Comparison of ENCODE assay signal across 30 cellular contexts in the genomic region with DNA sequence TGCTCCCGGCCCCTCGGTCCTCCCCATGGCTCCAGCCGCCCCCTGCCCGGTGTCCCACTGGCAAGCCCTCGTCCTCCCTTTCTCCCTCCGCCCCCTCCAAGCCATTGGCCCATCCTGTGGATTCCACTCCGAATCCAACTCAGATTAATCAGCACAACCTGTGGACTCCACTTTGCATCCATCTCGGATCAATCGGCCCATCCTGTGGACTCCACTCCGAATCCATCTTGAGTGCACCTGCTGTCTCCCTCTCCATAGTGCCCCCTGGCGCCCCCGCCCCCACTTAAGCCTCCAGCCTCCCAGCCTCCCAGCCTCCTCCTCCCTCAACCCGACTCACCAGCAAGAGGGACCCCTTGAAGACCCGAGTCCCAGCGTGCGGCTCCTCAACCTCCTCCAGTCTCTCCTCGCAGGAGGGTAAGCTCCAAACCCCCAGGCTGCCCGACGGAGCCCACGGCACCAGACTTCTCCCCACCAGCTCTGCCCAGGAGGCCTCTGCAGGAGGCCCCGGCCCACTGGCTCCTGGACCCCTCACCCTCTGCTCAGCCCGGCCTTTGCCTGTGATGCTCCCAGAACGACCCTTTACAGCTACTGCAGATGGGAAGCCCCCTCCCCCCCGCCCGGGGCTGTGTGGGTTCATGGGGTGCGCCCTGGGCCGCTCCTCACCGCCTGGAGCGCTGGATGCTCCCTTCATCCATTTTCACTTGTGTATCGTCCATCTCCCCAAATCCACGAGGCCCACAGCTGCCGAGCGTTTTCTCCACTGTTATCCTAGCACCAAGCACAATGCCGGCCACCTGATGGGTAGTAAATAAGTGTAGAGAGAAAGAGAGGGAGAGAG. TPM values are rescaled to one million over a fixed set of nuclear protein-coding genes. Genes with fewer than 3 reads are reported as not detected.
DNase-seq lines count a peak whose midpoint lies in the region; ATAC-seq and TF ChIP-seq lines count a peak whose summit lies in the region.
"Had no signal": no experiment of that assay in that cellular context is flagged by ENCODE, and none has a peak within 500 bp of the region (broad histone marks: within the 10 kb centered on the region; RNA-seq: fewer than 3 reads in every experiment).

No MANE protein-coding gene starts in this region.

- H3K9ac ChIP-seq in MM.1S (ENCODE audit: low read length): no peak overlapping the region

- no peak overlapping the region for H3K4me3 Mint-ChIP-seq in natural killer cell treated with Interleukin-12 subunit alpha and Interleukin-12 subunit beta and Interleukin-15 and Interleukin-18, amount 100 ng/mL, for 72 hours
- no peak overlapping the region for H3K4me3 Mint-ChIP-seq in natural killer cell
- no peak overlapping the region for H3K4me3 Mint-ChIP-seq in nephron
- H3K4me3 Mint-ChIP-seq: B cell; endodermal cell; IgD-negative memory B cell; naive thymus-derived CD4-positive, alpha-beta T cell; T-cell had no signal

- H3K27me3 ChIP-seq in MM.1S (replicated peaks; ENCODE audit: insufficient read depth, low read length): peaks cover 99% of the 10 kb centered on the region

- H3K27ac Mint-ChIP-seq in natural killer cell treated with Interleukin-12 subunit alpha and Interleukin-12 subunit beta and Interleukin-15 and Interleukin-18, amount 100 ng/mL, for 72 hours: no peak overlapping the region
- H3K27ac Mint-ChIP-seq in natural killer cell (no peak overlapping the region), nephron (peak overlapping the region; percentile 44 to 74 (median 69))
- H3K27ac Mint-ChIP-seq: B cell, endodermal cell, IgD-negative memory B cell, T-cell had no signal

- no peaks in the 10 kb centered on the region for H3K36me3 ChIP-seq in MM.1S (replicated peaks; ENCODE audit: insufficient read depth, low read length)
- H3K36me3 ChIP-seq: adrenal gland had no signal

- H3K27me3 Mint-ChIP-seq in natural killer cell treated with Interleukin-12 subunit alpha and Interleukin-12 subunit beta and Interleukin-15 and Interleukin-18, amount 100 ng/mL, for 72 hours: peaks cover 7% of the 10 kb centered on the region in 2 donors
- peaks cover 8% of the 10 kb centered on the region in 2 donors for H3K27me3 Mint-ChIP-seq in natural killer cell (ENCODE audit: low read depth in 2 of 2)
- H3K27me3 Mint-ChIP-seq in nephron (ENCODE audit: low read depth): peaks cover 17% of the 10 kb centered on the region

- H3K4me2 ChIP-seq in MM.1S (ENCODE audit: low read depth, low read length): no peak overlapping the region

- H4K20me1 ChIP-seq in MM.1S (ENCODE audit: insufficient read depth, low read length): no peaks in the 10 kb centered on the region

- DNase-seq in natural killer cell treated with Interleukin-12 subunit alpha and Interleukin-12 subunit beta and Interleukin-15 and Interleukin-18, amount 100 ng/mL, for 72 hours (ENCODE audit: low spot score): peak; percentile 59
- DNase-seq in natural killer cell (no peak), MM.1S (no peak), D341Med (ENCODE audit: low spot score) (no peak)
- DNase-seq: ACHN; activated CD4-positive, alpha-beta T cell treated with anti-CD3 and anti-CD28 coated beads, Interleukin-2, amount 50 U/mL, for 1 hour; activated CD4-positive, CD25-positive, alpha-beta regulatory T cell; activated T-cell treated with anti-CD3 and anti-CD28 coated beads, Interleukin-2, amount 50 U/mL, for 1 hour; endodermal cell; naive thymus-derived CD4-positive, alpha-beta T cell; NCI-H1048; NCI-H1694; NCI-H446 treated with DMSO at 0.1 percent for 48 hours; NCI-H774; stimulated activated naive CD4-positive, alpha-beta T cell; T-cell had no signal

- H3K27ac ChIP-seq in VCaP (peak overlapping the region; percentile 85), MM.1S (ENCODE audit: low read length) (no peak overlapping the region)
- H3K27ac ChIP-seq: adrenal gland had no signal

- ATAC-seq in natural killer cell treated with Interleukin-12 subunit alpha and Interleukin-12 subunit beta and Interleukin-15 and Interleukin-18, amount 100 ng/mL, for 72 hours: no peak
- ATAC-seq in natural killer cell: no peak
- no peak for ATAC-seq in GM21423 (IDR thresholded peaks at IDR 0.05; ENCODE audit: unreplicated experiment)
- ATAC-seq: naive thymus-derived CD4-positive, alpha-beta T cell; T-cell had no signal

- H3K4me1 Mint-ChIP-seq in natural killer cell treated with Interleukin-12 subunit alpha and Interleukin-12 subunit beta and Interleukin-15 and Interleukin-18, amount 100 ng/mL, for 72 hours (ENCODE audit: low read depth in 2 of 2): peaks cover 0 to 4% of the 10 kb centered on the region in 2 donors
- H3K4me1 Mint-ChIP-seq in natural killer cell: no peaks in the 10 kb centered on the region
- peaks cover 24% of the 10 kb centered on the region for H3K4me1 Mint-ChIP-seq in nephron
- H3K4me1 Mint-ChIP-seq: B cell, IgD-negative memory B cell, T-cell had no signal

- no peaks in the 10 kb centered on the region for H3K9me3 Mint-ChIP-seq in natural killer cell treated with Interleukin-12 subunit alpha and Interleukin-12 subunit beta and Interleukin-15 and Interleukin-18, amount 100 ng/mL, for 72 hours
- H3K9me3 Mint-ChIP-seq in natural killer cell (no peaks in the 10 kb centered on the region), nephron (peaks cover 15% of the 10 kb centered on the region)
- H3K9me3 Mint-ChIP-seq: T-cell had no signal

- H3K4me1 ChIP-seq in MM.1S (ENCODE audit: low read length): no peaks in the 10 kb centered on the region
- H3K4me1 ChIP-seq: adrenal gland had no signal

- no peaks in the 10 kb centered on the region for H3F3A ChIP-seq in MM.1S (ENCODE audit: insufficient read depth, low read length)

- intact Hi-C loops in natural killer cell (cut with micrococcal nuclease): no loop called here

- no peaks in the 10 kb centered on the region for H3K9me3 ChIP-seq in MM.1S (replicated peaks; ENCODE audit: insufficient read depth, low read length)
- H3K9me3 ChIP-seq: adrenal gland had no signal

- H3K4me3 ChIP-seq in MM.1S (ENCODE audit: low read length): no peak overlapping the region
- H3K4me3 ChIP-seq: adrenal gland had no signal

- H2AFZ ChIP-seq in MM.1S (ENCODE audit: low read length): no peak overlapping the region

- no peaks in the 10 kb centered on the region for H3K79me2 ChIP-seq in MM.1S (ENCODE audit: low read length)

- no peaks in the 10 kb centered on the region for H3K9me2 ChIP-seq in MM.1S (replicated peaks; ENCODE audit: insufficient read depth, low read length)

- no peaks in the 10 kb centered on the region for H3K36me3 Mint-ChIP-seq in natural killer cell treated with Interleukin-12 subunit alpha and Interleukin-12 subunit beta and Interleukin-15 and Interleukin-18, amount 100 ng/mL, for 72 hours
- H3K36me3 Mint-ChIP-seq in natural killer cell: no peaks in the 10 kb centered on the region
- peaks cover 4% of the 10 kb centered on the region for H3K36me3 Mint-ChIP-seq in nephron (ENCODE audit: low read depth)
- H3K36me3 Mint-ChIP-seq: IgD-negative memory B cell, T-cell had no signal

- TF ChIP-seq CTCF in natural killer cell (IDR thresholded peaks at IDR 0.05) (no peak), VCaP (conservative IDR thresholded peaks at IDR 0.05) (no peak), nephron (IDR thresholded peaks at IDR 0.05; ENCODE audit: unreplicated experiment in 3 of 3) (no peak), MM.1S (IDR thresholded peaks at IDR 0.05; ENCODE audit: low read length) (no peak)

RNA-seq across cellular contexts. Expression of a gene that starts 40.6 kb away (rescaled TPM):
- not detected for total RNA-seq in natural killer cell treated with Interleukin-12 subunit alpha and Interleukin-12 subunit beta and Interleukin-15 and Interleukin-18, amount 100 ng/mL, for 72 hours
- total RNA-seq in natural killer cell: not detected
- total RNA-seq: adrenal gland; B cell; fibroblast of villous mesenchyme; HT-29; kidney epithelial cell; naive thymus-derived CD4-positive, alpha-beta T cell; osteocyte; SK-MEL-5; T-cell; temporal lobe had no signal

RNA-seq across cellular contexts. Expression of a gene that starts 49.6 kb away (rescaled TPM):
- total RNA-seq in natural killer cell treated with Interleukin-12 subunit alpha and Interleukin-12 subunit beta and Interleukin-15 and Interleukin-18, amount 100 ng/mL, for 72 hours: 100 to 1,000 TPM in 1 of 2 donors, 10 to 100 TPM in 1; 89.7 to 164 TPM
- total RNA-seq in natural killer cell: 100 to 1,000 TPM in 2 of 3 donors, 10 to 100 TPM in 1; 89.1 to 109 (median 107) TPM

RNA-seq across cellular contexts. Expression of a gene that starts 55.0 kb away (rescaled TPM):
- total RNA-seq in natural killer cell treated with Interleukin-12 subunit alpha and Interleukin-12 subunit beta and Interleukin-15 and Interleukin-18, amount 100 ng/mL, for 72 hours: not detected
- not detected for total RNA-seq in natural killer cell
- total RNA-seq: adrenal gland; B cell; dermis blood vessel endothelial cell; endodermal cell; fibroblast of villous mesenchyme; HT-29; kidney epithelial cell; liver; naive thymus-derived CD4-positive, alpha-beta T cell; osteocyte; SK-MEL-5; T-cell; temporal lobe had no signal

Comparison
In these comparisons a context has a peak if more than half of its experiments do, and no peak if none do; other contexts are left out.
1. H3K27ac Mint-ChIP-seq: peak in nephron (3 of 3); none in natural killer cell treated with Interleukin-12 subunit alpha and Interleukin-12 subunit beta and Interleukin-15 and Interleukin-18, amount 100 ng/mL, for 72 hours (0 of 2) and natural killer cell (0 of 2).